Comparison of ENCODE assay signal across 8 cellular contexts in the genomic region with DNA sequence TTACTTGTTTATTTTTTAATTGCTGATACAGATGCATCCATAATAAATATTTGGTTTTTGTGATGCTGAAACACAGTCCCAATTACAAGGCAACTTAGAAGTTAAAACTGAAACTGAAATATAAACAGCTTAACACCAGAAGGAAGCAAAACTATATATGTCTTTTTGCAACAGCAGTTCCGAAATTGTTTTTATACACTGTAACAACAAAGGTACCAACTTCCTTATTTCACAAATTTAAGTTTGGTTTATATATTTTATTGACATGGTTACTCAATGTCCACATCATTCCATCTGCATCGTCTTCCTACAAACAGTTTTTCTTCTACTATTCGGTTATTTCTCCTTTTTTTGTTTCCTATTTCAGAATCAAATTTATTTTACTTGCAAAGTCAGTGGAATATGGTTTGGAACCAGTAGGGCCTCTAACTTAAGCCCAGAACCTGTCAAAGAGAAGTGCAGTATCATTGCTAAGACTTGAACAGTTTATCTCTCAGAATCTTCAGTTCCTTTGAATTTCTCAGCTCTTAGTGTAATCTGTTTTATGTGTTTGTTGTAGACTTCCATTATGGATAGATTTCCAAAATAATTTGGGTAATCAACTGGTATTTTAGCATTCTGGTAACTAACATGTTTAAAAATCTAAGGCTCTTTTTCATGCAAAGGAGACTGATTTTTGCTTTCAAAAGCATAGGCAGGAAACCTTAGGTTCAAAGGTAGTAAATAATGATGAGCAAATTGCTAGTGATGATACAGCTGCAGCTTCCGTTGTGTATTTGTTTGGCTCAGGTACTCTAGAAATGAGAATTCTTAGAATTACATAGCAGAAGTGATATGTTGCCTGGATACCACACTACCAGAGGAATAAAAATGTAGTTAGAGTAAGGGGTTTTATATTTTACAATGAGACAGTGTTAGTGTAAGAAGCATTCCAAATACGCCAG. TPM values are rescaled to one million over a fixed set of nuclear protein-coding genes. Genes with fewer than 3 reads are reported as not detected.
A peak's percentile ranks its signal among the peaks of the same experiment; 100 is the strongest.
DNase-seq lines count a peak whose midpoint lies in the region; ATAC-seq and TF ChIP-seq lines count a peak whose summit lies in the region.

No MANE protein-coding gene starts in this region.

- POLR2A ChIA-PET in MCF 10A (lab: Yijun Ruan, JAX) (interaction anchor here (1.4 kb wide), 1 partner anchor 8 kb away, joined by 5 read pairs; a partner anchor contains a TSS), HEK293T (lab: Yijun Ruan, JAX) (interaction anchor here (1.5 kb wide), 1 partner anchor 8 kb away, joined by 4 read pairs; a partner anchor contains a TSS)

- H3K36me3 ChIP-seq in mammary epithelial cell (ENCODE audit: insufficient read depth, low read length), result peaks cover 15% of the 10 kb centered on the region

- 95% methylated on average over 5 of the region's 5 CpGs for WGBS in mammary epithelial cell (ENCODE audit: low coverage, missing lambda C conversion rate)

- H3K4me3 Mint-ChIP-seq in MCF 10A (ENCODE audit: unreplicated experiment) (no peak overlapping the region), osteocyte (ENCODE audit: unreplicated experiment) (no peak overlapping the region)

- no peaks in the 10 kb centered on the region for H3K4me1 ChIP-seq in mammary epithelial cell (ENCODE audit: insufficient read depth, low read length)

- H3K27ac ChIP-seq in mammary epithelial cell (ENCODE audit: insufficient read depth, low read depth, low read length), result no peak overlapping the region
- H3K27ac ChIP-seq in VCaP, result peak overlapping the region; percentile 82; the same call in 1 of the 2 replicates

- no peaks in the 10 kb centered on the region for H3K9me3 ChIP-seq in mammary epithelial cell (replicated peaks; ENCODE audit: insufficient read depth, low read length)

- TF ChIP-seq CTCF in MCF 10A (IDR thresholded peaks at IDR 0.05; ENCODE audit: unreplicated experiment) (no peak), mammary epithelial cell (conservative IDR thresholded peaks at IDR 0.05 in 1 of 2, IDR thresholded peaks at IDR 0.05 in 1 of 2; ENCODE audit: extremely low read depth in 1 of 2, insufficient read depth in 1 of 2, low read depth in 1 of 2, low read length in 2 of 2) (no peak), VCaP (conservative IDR thresholded peaks at IDR 0.05) (no peak), osteocyte (IDR thresholded peaks at IDR 0.05) (no peak)

- dilution Hi-C loops in mammary epithelial cell (cut with HindIII; ENCODE audit: low sequenced_read_pairs), result no loop called here

- intact Hi-C loops in MCF 10A (cut with micrococcal nuclease), result no loop called here
- intact Hi-C loops in mammary epithelial cell (cut with micrococcal nuclease), result no loop called here

- ATAC-seq in HG03066 (IDR thresholded peaks at IDR 0.05; ENCODE audit: low read depth, unreplicated experiment), result peak; percentile 55

- H3K27me3 Mint-ChIP-seq in MCF 10A (ENCODE audit: insufficient read depth, unreplicated experiment) (no peaks in the 10 kb centered on the region), osteocyte (ENCODE audit: unreplicated experiment) (no peaks in the 10 kb centered on the region)

- no peak overlapping the region for H3K9ac ChIP-seq in mammary epithelial cell (ENCODE audit: insufficient read depth, low read length)

- H3K4me1 Mint-ChIP-seq in MCF 10A (ENCODE audit: insufficient read depth, unreplicated experiment) (peaks cover 12% of the 10 kb centered on the region), osteocyte (ENCODE audit: unreplicated experiment) (peaks cover 20% of the 10 kb centered on the region)

- H2AFZ ChIP-seq in mammary epithelial cell (ENCODE audit: low read depth, low read length), result no peak overlapping the region

- no peak overlapping the region for H3K27ac Mint-ChIP-seq in MCF 10A (ENCODE audit: low read depth, unreplicated experiment)
- H3K27ac Mint-ChIP-seq in osteocyte (ENCODE audit: unreplicated experiment), result peak overlapping the region; percentile 50

- no peak for DNase-seq in MCF 10A (ENCODE audit: unreplicated experiment)
- DNase-seq in mammary epithelial cell, result no peak
- DNase-seq in osteocyte (ENCODE audit: extremely low spot score, unreplicated experiment), result no peak
- DNase-seq in HEK293T (ENCODE audit: extremely low spot score), result no peak
- no peak for DNase-seq in stimulated activated CD4-positive, alpha-beta T cell treated with anti-CD3 and anti-CD28 coated beads, Interleukin-12 subunit alpha, Interleukin-12 subunit beta, amount 100 ng/mL, for 4 hours
- DNase-seq in activated effector memory CD4-positive, alpha-beta T cell treated with anti-CD3 and anti-CD28 coated beads, Interleukin-2, amount 50 U/mL, for 16 hours, result no peak

- H4K20me1 ChIP-seq in mammary epithelial cell (ENCODE audit: insufficient read depth, low read length), result no peaks in the 10 kb centered on the region

- TSS peak; percentile 9 for BruUV-seq in MCF 10A (replicated peaks; lab: Mats Ljungman, UMichigan)
- BruUV-seq in mammary epithelial cell (replicated peaks; lab: Mats Ljungman, UMichigan), result no TSS peak

- no peak overlapping the region for H3K4me3 ChIP-seq in mammary epithelial cell (replicated peaks in 1 of 3; ENCODE audit: insufficient read depth in 1 of 3, low read depth in 2 of 3, low read length in 3 of 3)

- CTCF ChIA-PET in MCF 10A (lab: Yijun Ruan, JAX) (interaction anchor here (1.8 kb wide), 1 partner anchor 192 kb away, joined by 4 read pairs; no protein-coding TSS in a partner anchor), mammary epithelial cell (lab: Charles Lee; ENCODE audit: low non-redundant PET) (interaction anchor here (0.6 kb wide), 1 partner anchor 1726 kb away, joined by 4 read pairs; no protein-coding TSS in a partner anchor), HEK293T (lab: Yijun Ruan, JAX) (interaction anchor here (1.2 kb wide), 1 partner anchor 191 kb away, joined by 3 read pairs; no protein-coding TSS in a partner anchor)

- H3K4me2 ChIP-seq in mammary epithelial cell (ENCODE audit: insufficient read depth, low read depth, low read length), result no peak overlapping the region

- H3K79me2 ChIP-seq in mammary epithelial cell (ENCODE audit: insufficient read depth, low read length), result peaks cover 2% of the 10 kb centered on the region

- in situ Hi-C loops in mammary epithelial cell (cut with MboI; ENCODE audit: low sequenced_read_pairs in 2 of 2), result no loop called here

- H3K9me3 Mint-ChIP-seq in MCF 10A (ENCODE audit: unreplicated experiment), result no peaks in the 10 kb centered on the region
- H3K9me3 Mint-ChIP-seq in osteocyte (ENCODE audit: unreplicated experiment), result no peaks in the 10 kb centered on the region

- H3K36me3 Mint-ChIP-seq in MCF 10A (ENCODE audit: insufficient read depth, unreplicated experiment), result peaks cover 56% of the 10 kb centered on the region
- peaks cover 10% of the 10 kb centered on the region for H3K36me3 Mint-ChIP-seq in osteocyte (ENCODE audit: unreplicated experiment)

- H3K27me3 ChIP-seq in mammary epithelial cell (ENCODE audit: insufficient read depth, low read length), result no peaks in the 10 kb centered on the region

TF ChIP-seq in HEK293T, 16 proteins besides CTCF, POLR2A, EP300 and RAD21:
- TF ChIP-seq TARDBP (IDR thresholded peaks at IDR 0.05) (no peak), ARNT (IDR thresholded peaks at IDR 0.05) (no peak), FOXK2 (IDR thresholded peaks at IDR 0.05) (no peak)
- TF ChIP-seq, protein P1, sequence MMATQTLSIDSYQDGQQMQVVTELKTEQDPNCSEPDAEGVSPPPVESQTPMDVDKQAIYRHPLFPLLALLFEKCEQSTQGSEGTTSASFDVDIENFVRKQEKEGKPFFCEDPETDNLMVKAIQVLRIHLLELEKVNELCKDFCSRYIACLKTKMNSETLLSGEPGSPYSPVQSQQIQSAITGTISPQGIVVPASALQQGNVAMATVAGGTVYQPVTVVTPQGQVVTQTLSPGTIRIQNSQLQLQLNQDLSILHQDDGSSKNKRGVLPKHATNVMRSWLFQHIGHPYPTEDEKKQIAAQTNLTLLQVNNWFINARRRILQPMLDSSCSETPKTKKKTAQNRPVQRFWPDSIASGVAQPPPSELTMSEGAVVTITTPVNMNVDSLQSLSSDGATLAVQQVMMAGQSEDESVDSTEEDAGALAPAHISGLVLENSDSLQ (IDR thresholded peaks at IDR 0.05), result no peak

RNA-seq across cellular contexts. Expression of a gene that starts 8.2 kb away (rescaled TPM):
- total RNA-seq in MCF 10A (2022) (443 and 568 TPM in 2 replicates), mammary epithelial cell (1,000 to 10,000 TPM; 1,127 to 2,810 TPM), osteocyte (1,086 and 1,095 TPM in 2 replicates)
- 4,037 TPM for polyA plus RNA-seq in mammary epithelial cell
- polyA minus RNA-seq in mammary epithelial cell, result 4,508 TPM
